17 cellular contexts compared by ENCODE assay signal in genomic region chr1:236888903-236889302, GRCh38.
DNase-seq lines count a peak whose midpoint lies in the region; TF ChIP-seq lines count a peak whose summit lies in the region.
"Had no signal": no experiment of that assay in that cellular context is flagged by ENCODE, and none has a peak within 500 bp of the region (broad histone marks: within the 10 kb centered on the region; RNA-seq: fewer than 3 reads in every experiment).

No MANE protein-coding gene starts in this region.

- H3K27ac Mint-ChIP-seq in activated naive CD8-positive, alpha-beta T cell: peak overlapping the region; percentile 50
- no peak overlapping the region for H3K27ac Mint-ChIP-seq in activated naive CD8-positive, alpha-beta T cell treated with anti-CD3 and anti-CD28 coated beads for 36 hours
- H3K27ac Mint-ChIP-seq in nephron progenitor cell (peak overlapping the region; percentile 37), chondrocyte (ENCODE audit: unreplicated experiment) (no peak overlapping the region)

- no peak overlapping the region for H3K4me3 ChIP-seq in fibroblast of pulmonary artery (replicated peaks; ENCODE audit: low read depth, low read length)

- H3K4me1 Mint-ChIP-seq in activated naive CD8-positive, alpha-beta T cell (ENCODE audit: low read depth): no peaks in the 10 kb centered on the region
- H3K4me1 Mint-ChIP-seq in activated naive CD8-positive, alpha-beta T cell treated with anti-CD3 and anti-CD28 coated beads for 36 hours: no peaks in the 10 kb centered on the region
- H3K4me1 Mint-ChIP-seq in nephron progenitor cell: no peaks in the 10 kb centered on the region
- no peaks in the 10 kb centered on the region for H3K4me1 Mint-ChIP-seq in chondrocyte (ENCODE audit: low read depth)

- H3K4me3 Mint-ChIP-seq in activated naive CD8-positive, alpha-beta T cell: no peak overlapping the region
- H3K4me3 Mint-ChIP-seq in activated naive CD8-positive, alpha-beta T cell treated with anti-CD3 and anti-CD28 coated beads for 36 hours: no peak overlapping the region
- H3K4me3 Mint-ChIP-seq in nephron progenitor cell: no peak overlapping the region
- H3K4me3 Mint-ChIP-seq in chondrocyte (ENCODE audit: unreplicated experiment): no peak overlapping the region
- H3K4me3 Mint-ChIP-seq: natural killer cell treated with Interleukin-12 subunit alpha and Interleukin-12 subunit beta and Interleukin-15 and Interleukin-18, amount 100 ng/mL, for 72 hours; type B pancreatic cell had no signal

- H3K27me3 Mint-ChIP-seq in activated naive CD8-positive, alpha-beta T cell: no peaks in the 10 kb centered on the region
- no peaks in the 10 kb centered on the region for H3K27me3 Mint-ChIP-seq in activated naive CD8-positive, alpha-beta T cell treated with anti-CD3 and anti-CD28 coated beads for 36 hours
- H3K27me3 Mint-ChIP-seq in nephron progenitor cell (ENCODE audit: low read depth, poor library complexity): no peaks in the 10 kb centered on the region
- H3K27me3 Mint-ChIP-seq in chondrocyte (ENCODE audit: low read depth): no peaks in the 10 kb centered on the region
- H3K27me3 Mint-ChIP-seq: natural killer cell treated with Interleukin-12 subunit alpha and Interleukin-12 subunit beta and Interleukin-15 and Interleukin-18, amount 100 ng/mL, for 72 hours; type B pancreatic cell had no signal

- no peak for DNase-seq in activated naive CD8-positive, alpha-beta T cell treated with anti-CD3 and anti-CD28 coated beads for 36 hours
- DNase-seq in fibroblast of pulmonary artery (ENCODE audit: low read depth) (peak; percentile 20), nephron progenitor cell (no peak), HCEC 1CT (no peak), mesenteric fat pad (ENCODE audit: low spot score) (no peak), chondrocyte (ENCODE audit: low spot score) (no peak)
- DNase-seq in activated CD4-positive, alpha-beta T cell treated with anti-CD3 and anti-CD28 coated beads for 4 hours: no peak
- DNase-seq: activated CD4-positive, alpha-beta T cell treated with anti-CD3 and anti-CD28 coated beads, Interleukin-2, amount 50 U/mL, for 1 hour; activated CD8-positive, alpha-beta memory T cell treated with anti-CD3 and anti-CD28 coated beads, Interleukin-2, amount 50 U/mL, for 4 hours; Calu3; GOT3; mesenchymal stem cell; PC-3; T-helper 1 cell had no signal

- peaks cover 16% of the 10 kb centered on the region for H3K36me3 Mint-ChIP-seq in activated naive CD8-positive, alpha-beta T cell
- H3K36me3 Mint-ChIP-seq in activated naive CD8-positive, alpha-beta T cell treated with anti-CD3 and anti-CD28 coated beads for 36 hours: peaks cover 45% of the 10 kb centered on the region
- peaks cover 79% of the 10 kb centered on the region for H3K36me3 Mint-ChIP-seq in nephron progenitor cell (ENCODE audit: low read depth)
- peaks cover 47% of the 10 kb centered on the region for H3K36me3 Mint-ChIP-seq in chondrocyte (ENCODE audit: low read depth)

- no peaks in the 10 kb centered on the region for H3K9me3 Mint-ChIP-seq in activated naive CD8-positive, alpha-beta T cell (ENCODE audit: low read depth)
- H3K9me3 Mint-ChIP-seq in activated naive CD8-positive, alpha-beta T cell treated with anti-CD3 and anti-CD28 coated beads for 36 hours: no peaks in the 10 kb centered on the region
- no peaks in the 10 kb centered on the region for H3K9me3 Mint-ChIP-seq in nephron progenitor cell
- H3K9me3 Mint-ChIP-seq in chondrocyte (ENCODE audit: low read depth): no peaks in the 10 kb centered on the region
- H3K9me3 Mint-ChIP-seq: natural killer cell treated with Interleukin-12 subunit alpha and Interleukin-12 subunit beta and Interleukin-15 and Interleukin-18, amount 100 ng/mL, for 72 hours; type B pancreatic cell had no signal

- TF ChIP-seq CTCF in fibroblast of pulmonary artery (IDR thresholded peaks at IDR 0.05; ENCODE audit: low read length, missing control alignments): no peak
- no peak for TF ChIP-seq CTCF in nephron progenitor cell (IDR thresholded peaks at IDR 0.05)
- no peak for TF ChIP-seq CTCF in chondrocyte (IDR thresholded peaks at IDR 0.05)

Comparison
In these comparisons a context has a peak if more than half of its experiments do, and no peak if none do; other contexts are left out.
1. H3K27ac Mint-ChIP-seq: peak in activated naive CD8-positive, alpha-beta T cell (single experiment) and nephron progenitor cell (single experiment); none in activated naive CD8-positive, alpha-beta T cell treated with anti-CD3 and anti-CD28 coated beads for 36 hours (single experiment) and chondrocyte (single experiment).